ENCODE assay signal across 11 cellular contexts in the genomic region with DNA sequence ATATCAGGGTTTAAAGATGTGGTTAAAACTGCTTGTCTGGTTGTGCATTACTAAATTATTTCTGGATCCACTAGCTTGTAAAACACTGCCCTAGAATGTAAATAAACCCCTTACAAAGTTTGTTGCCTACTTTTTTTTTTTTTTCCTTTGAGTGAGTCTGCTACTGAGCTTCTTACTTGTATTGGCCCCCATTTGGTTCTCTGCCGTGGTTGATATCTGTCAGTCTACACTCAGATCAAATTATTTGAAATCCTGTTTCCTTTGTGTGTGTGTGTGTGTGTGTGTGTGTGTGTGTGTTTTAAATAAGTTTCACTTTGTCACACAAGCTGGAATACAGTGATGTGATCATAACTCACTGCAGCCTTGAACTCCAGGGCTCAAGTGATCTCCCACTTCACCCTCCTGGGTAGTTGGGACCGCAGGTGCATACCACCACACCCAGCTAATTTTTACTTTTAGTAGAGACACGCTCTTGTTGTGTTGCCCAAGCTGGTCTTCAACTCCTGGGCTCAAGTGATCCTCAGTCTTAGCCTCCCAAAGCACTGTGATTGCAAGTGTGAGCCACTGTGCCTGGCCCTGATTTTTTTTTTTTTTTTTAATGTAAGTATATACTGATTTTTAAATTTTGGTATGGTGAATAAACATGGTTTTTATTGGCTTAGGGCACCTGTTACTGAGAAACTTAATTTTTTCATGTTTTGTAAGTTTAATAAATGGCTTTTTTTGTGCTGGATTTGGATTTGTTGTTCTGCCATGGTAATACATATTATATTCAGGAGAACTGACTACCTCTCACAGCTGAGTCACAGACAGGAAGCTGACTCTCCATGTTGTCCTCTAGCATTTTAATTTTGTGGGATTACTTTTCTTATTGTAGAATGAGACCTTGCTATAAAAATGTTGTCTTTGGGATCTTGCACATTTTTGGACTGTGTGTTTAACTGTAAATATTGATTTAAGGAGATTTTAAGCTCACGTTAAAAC. TPM values are rescaled to one million over a fixed set of nuclear protein-coding genes. Genes with fewer than 3 reads are reported as not detected.
DNase-seq lines count a peak whose midpoint lies in the region; ATAC-seq lines count a peak whose summit lies in the region.
"Had no signal": no experiment of that assay in that cellular context is flagged by ENCODE, and none has a peak within 500 bp of the region (broad histone marks: within the 10 kb centered on the region; RNA-seq: fewer than 3 reads in every experiment).

No MANE protein-coding gene starts in this region.

- peak overlapping the region; percentile 83 for H3K27ac ChIP-seq in SJSA1

- ATAC-seq in esophagus mucosa (peak; percentile 45), HG02798 (IDR thresholded peaks at IDR 0.05; ENCODE audit: poor library complexity, unreplicated experiment) (no peak), HG03175 (IDR thresholded peaks at IDR 0.05; ENCODE audit: unreplicated experiment) (no peak)

- H3K27me3 ChIP-seq in SJSA1 (replicated peaks) = no peaks in the 10 kb centered on the region

- H3K36me3 ChIP-seq in SJSA1 = peaks cover 1% of the 10 kb centered on the region

- peaks cover 53% of the 10 kb centered on the region for H3K4me1 ChIP-seq in SJSA1 (replicated peaks)

- H3K4me3 ChIP-seq in SJSA1 = no peak overlapping the region

- no peaks in the 10 kb centered on the region for H3K9me3 ChIP-seq in SJSA1 (replicated peaks)

- peak; percentile 59 for DNase-seq in GM03348 (ENCODE audit: low spot score)
- DNase-seq in SJSA1 (ENCODE audit: low read depth in 1 of 2, low spot score in 2 of 2) = peak in 1 of 2 experiments; percentile 78
- DNase-seq in pulmonary artery endothelial cell (ENCODE audit: low read depth, low spot score) = peak; percentile 58
- DNase-seq in midbrain (lab: John Stamatoyannopoulos, UW) = no peak
- DNase-seq in NCI-H526 (lab: John Stamatoyannopoulos, UW) = no peak
- DNase-seq: hippocampal formation; NCI-H345; stimulated activated CD4-positive, alpha-beta T cell treated with anti-CD3 and anti-CD28 coated beads, Interleukin-4, amount 100 ng/mL, for 1 hour had no signal

RNA-seq across cellular contexts. Expression of gene MAP4K4, which starts 48.5 kb away (rescaled TPM):
- total RNA-seq in SJSA1 (2014; rRNA removed; shearing (Covaris generic)) = 63.9 and 83.1 TPM in 2 replicates
- total RNA-seq in esophagus mucosa (62.9 TPM), pulmonary artery endothelial cell (374 and 480 TPM in 2 replicates)

Comparison
In these comparisons a context has a peak if more than half of its experiments do, and no peak if none do; other contexts are left out.
1. DNase-seq: peak in GM03348 (single experiment) and pulmonary artery endothelial cell (single experiment); none in midbrain (single experiment) and NCI-H526 (0 of 2).